In genomic region chr11:88579466-88579865, GRCh38 we compare ENCODE assay signal across 37 cellular contexts.
"Had no signal": no experiment of that assay in that cellular context is flagged by ENCODE, and none has a peak within 500 bp of the region (broad histone marks: within the 10 kb centered on the region; RNA-seq: fewer than 3 reads in every experiment).

No MANE protein-coding gene starts in this region.

- H3K27ac ChIP-seq: brain microvascular endothelial cell, Peyer's patch, SJSA1, VCaP had no signal

- ATAC-seq: activated CD8-positive, alpha-beta T cell treated with anti-CD3 and anti-CD28 coated beads for 36 hours; activated T-cell treated with anti-CD3 and anti-CD28 coated beads, Interleukin-2, amount 50 U/mL, for 72 hours; activated T-helper 17 cell treated with anti-CD3 and anti-CD28 coated beads, Interleukin-2, amount 50 U/mL, for 72 hours; PC-3; SK-N-SH treated with all-trans-retinoic acid at 6 μM for 48 hours had no signal

- H3K4me1 ChIP-seq: Peyer's patch, SJSA1 had no signal

- H3K4me3 ChIP-seq: Peyer's patch, SJSA1 had no signal

- H3K9me3 ChIP-seq: Peyer's patch, SJSA1 had no signal

- DNase-seq: activated CD4-positive, alpha-beta T cell treated with anti-CD3 and anti-CD28 coated beads for 1 hour; activated CD4-positive, alpha-beta T cell treated with anti-CD3 and anti-CD28 coated beads for 48 hours; activated CD4-positive, alpha-beta T cell treated with anti-CD3 and anti-CD28 coated beads, Interleukin-2, amount 50 U/mL, for 4 hours; activated CD4-positive, CD25-positive, alpha-beta regulatory T cell; activated CD8-positive, alpha-beta T cell treated with anti-CD3 and anti-CD28 coated beads for 36 hours; activated effector memory CD4-positive, alpha-beta T cell treated with anti-CD3 and anti-CD28 coated beads, Interleukin-2, amount 50 U/mL, for 16 hours; activated naive CD4-positive, alpha-beta T cell; activated naive CD4-positive, alpha-beta T cell treated with anti-CD3 and anti-CD28 coated beads, Interleukin-2, amount 50 U/mL, for 16 hours; activated naive CD8-positive, alpha-beta T cell treated with anti-CD3 and anti-CD28 coated beads for 36 hours; activated T-cell treated with anti-CD3 and anti-CD28 coated beads, Interleukin-2, amount 50 U/mL, for 1 hour; activated T-cell treated with anti-CD3 and anti-CD28 coated beads, Interleukin-2, amount 50 U/mL, for 72 hours; amniotic stem cell; aorta; brain microvascular endothelial cell; central memory CD4-positive, alpha-beta T cell; Karpas-422; KBM-7; NCI-H1048; NCI-H1105 treated with DMSO at 0.1 percent for 48 hours; NCI-H1436; NCI-H1694; NCI-H1930; NCI-H2081 treated with DMSO at 0.1 percent for 48 hours; NCI-H226; NCI-H524 treated with DMSO at 0.1 percent for 48 hours; PC-3; Peyer's patch; RPMI8226; SHP77 treated with DMSO at 0.1 percent for 48 hours; SW 1271; T-helper 1 cell; T-helper 2 cell; T-helper 9 cell had no signal

- H3K27me3 ChIP-seq: Peyer's patch, SJSA1 had no signal

- H3K36me3 ChIP-seq: brain microvascular endothelial cell, Peyer's patch, SJSA1 had no signal
